Comparison of ENCODE assay signal across 1 cellular context in the genomic region with DNA sequence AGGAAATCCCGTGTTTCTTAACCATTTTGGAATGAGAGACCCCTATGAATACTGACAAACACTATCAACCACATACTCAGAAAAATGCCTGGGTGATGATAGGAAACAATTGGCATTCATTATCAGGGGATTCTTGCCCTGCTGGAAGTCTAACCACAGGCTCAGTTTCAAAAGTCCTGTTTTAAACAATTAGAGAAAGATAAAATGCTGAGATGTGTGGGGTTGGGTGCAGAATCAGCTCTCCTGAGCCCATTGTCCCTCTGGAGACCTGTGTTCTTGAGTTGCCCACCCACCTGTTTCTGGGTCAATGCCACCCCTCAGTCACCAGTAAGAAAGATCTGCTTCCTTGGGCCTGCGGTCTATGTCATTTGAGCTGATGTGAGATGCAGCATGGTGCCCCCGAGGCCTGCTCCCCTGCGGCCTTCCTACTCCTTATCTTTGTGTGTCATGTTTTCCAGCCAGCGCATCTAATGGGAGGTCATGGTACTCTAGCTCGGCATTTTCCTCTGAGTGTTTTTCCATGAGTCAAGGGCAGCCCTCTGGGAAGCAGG.
TF ChIP-seq lines count a peak whose summit lies in the region.

No MANE protein-coding gene starts in this region.

TF ChIP-seq in HepG2, 621 proteins besides CTCF, POLR2A, EP300 and RAD21 (continued from another document):
- TF ChIP-seq, protein P1, sequence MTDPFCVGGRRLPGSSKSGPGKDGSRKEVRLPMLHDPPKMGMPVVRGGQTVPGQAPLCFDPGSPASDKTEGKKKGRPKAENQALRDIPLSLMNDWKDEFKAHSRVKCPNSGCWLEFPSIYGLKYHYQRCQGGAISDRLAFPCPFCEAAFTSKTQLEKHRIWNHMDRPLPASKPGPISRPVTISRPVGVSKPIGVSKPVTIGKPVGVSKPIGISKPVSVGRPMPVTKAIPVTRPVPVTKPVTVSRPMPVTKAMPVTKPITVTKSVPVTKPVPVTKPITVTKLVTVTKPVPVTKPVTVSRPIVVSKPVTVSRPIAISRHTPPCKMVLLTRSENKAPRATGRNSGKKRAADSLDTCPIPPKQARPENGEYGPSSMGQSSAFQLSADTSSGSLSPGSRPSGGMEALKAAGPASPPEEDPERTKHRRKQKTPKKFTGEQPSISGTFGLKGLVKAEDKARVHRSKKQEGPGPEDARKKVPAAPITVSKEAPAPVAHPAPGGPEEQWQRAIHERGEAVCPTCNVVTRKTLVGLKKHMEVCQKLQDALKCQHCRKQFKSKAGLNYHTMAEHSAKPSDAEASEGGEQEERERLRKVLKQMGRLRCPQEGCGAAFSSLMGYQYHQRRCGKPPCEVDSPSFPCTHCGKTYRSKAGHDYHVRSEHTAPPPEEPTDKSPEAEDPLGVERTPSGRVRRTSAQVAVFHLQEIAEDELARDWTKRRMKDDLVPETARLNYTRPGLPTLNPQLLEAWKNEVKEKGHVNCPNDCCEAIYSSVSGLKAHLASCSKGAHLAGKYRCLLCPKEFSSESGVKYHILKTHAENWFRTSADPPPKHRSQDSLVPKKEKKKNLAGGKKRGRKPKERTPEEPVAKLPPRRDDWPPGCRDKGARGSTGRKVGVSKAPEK (CRISPR knock-in tag; IDR thresholded peaks at IDR 0.05; ENCODE audit: borderline replicate concordance) = no peak
- TF ChIP-seq YY1 (IDR thresholded peaks at IDR 0.05; ENCODE audit: insufficient read depth, insufficient replicate concordance, low read depth, low read length) (no peak), ZNF749 (CRISPR knock-in tag; IDR thresholded peaks at IDR 0.05; ENCODE audit: borderline replicate concordance) (no peak), ZIK1 (CRISPR knock-in tag; IDR thresholded peaks at IDR 0.05; ENCODE audit: borderline replicate concordance, low read depth) (no peak), GPN1 (CRISPR knock-in tag; IDR thresholded peaks at IDR 0.05; ENCODE audit: borderline replicate concordance) (no peak), ZNF468 (CRISPR knock-in tag; IDR thresholded peaks at IDR 0.05) (no peak), TOE1 (CRISPR knock-in tag; IDR thresholded peaks at IDR 0.05) (no peak), ZNF598 (CRISPR knock-in tag; IDR thresholded peaks at IDR 0.05; ENCODE audit: borderline replicate concordance) (no peak), ZNF441 (CRISPR knock-in tag; IDR thresholded peaks at IDR 0.05; ENCODE audit: borderline replicate concordance) (no peak)
- TF ChIP-seq, protein P2, sequence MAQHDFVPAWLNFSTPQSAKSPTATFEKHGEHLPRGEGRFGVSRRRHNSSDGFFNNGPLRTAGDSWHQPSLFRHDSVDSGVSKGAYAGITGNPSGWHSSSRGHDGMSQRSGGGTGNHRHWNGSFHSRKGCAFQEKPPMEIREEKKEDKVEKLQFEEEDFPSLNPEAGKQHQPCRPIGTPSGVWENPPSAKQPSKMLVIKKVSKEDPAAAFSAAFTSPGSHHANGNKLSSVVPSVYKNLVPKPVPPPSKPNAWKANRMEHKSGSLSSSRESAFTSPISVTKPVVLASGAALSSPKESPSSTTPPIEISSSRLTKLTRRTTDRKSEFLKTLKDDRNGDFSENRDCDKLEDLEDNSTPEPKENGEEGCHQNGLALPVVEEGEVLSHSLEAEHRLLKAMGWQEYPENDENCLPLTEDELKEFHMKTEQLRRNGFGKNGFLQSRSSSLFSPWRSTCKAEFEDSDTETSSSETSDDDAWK (CRISPR knock-in tag; IDR thresholded peaks at IDR 0.05) = no peak
- TF ChIP-seq, protein P3, sequence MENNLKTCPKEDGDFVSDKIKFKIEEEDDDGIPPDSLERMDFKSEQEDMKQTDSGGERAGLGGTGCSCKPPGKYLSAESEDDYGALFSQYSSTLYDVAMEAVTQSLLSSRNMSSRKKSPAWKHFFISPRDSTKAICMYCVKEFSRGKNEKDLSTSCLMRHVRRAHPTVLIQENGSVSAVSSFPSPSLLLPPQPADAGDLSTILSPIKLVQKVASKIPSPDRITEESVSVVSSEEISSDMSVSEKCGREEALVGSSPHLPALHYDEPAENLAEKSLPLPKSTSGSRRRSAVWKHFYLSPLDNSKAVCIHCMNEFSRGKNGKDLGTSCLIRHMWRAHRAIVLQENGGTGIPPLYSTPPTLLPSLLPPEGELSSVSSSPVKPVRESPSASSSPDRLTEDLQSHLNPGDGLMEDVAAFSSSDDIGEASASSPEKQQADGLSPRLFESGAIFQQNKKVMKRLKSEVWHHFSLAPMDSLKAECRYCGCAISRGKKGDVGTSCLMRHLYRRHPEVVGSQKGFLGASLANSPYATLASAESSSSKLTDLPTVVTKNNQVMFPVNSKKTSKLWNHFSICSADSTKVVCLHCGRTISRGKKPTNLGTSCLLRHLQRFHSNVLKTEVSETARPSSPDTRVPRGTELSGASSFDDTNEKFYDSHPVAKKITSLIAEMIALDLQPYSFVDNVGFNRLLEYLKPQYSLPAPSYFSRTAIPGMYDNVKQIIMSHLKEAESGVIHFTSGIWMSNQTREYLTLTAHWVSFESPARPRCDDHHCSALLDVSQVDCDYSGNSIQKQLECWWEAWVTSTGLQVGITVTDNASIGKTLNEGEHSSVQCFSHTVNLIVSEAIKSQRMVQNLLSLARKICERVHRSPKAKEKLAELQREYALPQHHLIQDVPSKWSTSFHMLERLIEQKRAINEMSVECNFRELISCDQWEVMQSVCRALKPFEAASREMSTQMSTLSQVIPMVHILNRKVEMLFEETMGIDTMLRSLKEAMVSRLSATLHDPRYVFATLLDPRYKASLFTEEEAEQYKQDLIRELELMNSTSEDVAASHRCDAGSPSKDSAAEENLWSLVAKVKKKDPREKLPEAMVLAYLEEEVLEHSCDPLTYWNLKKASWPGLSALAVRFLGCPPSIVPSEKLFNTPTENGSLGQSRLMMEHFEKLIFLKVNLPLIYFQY (CRISPR knock-in tag; IDR thresholded peaks at IDR 0.05; ENCODE audit: borderline replicate concordance) = no peak
- TF ChIP-seq, protein P4, sequence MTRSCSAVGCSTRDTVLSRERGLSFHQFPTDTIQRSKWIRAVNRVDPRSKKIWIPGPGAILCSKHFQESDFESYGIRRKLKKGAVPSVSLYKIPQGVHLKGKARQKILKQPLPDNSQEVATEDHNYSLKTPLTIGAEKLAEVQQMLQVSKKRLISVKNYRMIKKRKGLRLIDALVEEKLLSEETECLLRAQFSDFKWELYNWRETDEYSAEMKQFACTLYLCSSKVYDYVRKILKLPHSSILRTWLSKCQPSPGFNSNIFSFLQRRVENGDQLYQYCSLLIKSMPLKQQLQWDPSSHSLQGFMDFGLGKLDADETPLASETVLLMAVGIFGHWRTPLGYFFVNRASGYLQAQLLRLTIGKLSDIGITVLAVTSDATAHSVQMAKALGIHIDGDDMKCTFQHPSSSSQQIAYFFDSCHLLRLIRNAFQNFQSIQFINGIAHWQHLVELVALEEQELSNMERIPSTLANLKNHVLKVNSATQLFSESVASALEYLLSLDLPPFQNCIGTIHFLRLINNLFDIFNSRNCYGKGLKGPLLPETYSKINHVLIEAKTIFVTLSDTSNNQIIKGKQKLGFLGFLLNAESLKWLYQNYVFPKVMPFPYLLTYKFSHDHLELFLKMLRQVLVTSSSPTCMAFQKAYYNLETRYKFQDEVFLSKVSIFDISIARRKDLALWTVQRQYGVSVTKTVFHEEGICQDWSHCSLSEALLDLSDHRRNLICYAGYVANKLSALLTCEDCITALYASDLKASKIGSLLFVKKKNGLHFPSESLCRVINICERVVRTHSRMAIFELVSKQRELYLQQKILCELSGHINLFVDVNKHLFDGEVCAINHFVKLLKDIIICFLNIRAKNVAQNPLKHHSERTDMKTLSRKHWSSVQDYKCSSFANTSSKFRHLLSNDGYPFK (CRISPR knock-in tag; IDR thresholded peaks at IDR 0.05; ENCODE audit: borderline replicate concordance) = no peak
TF ChIP-seq in HepG2: peak in this region for 0.
